8 cellular contexts compared by ENCODE assay signal in the genomic region with DNA sequence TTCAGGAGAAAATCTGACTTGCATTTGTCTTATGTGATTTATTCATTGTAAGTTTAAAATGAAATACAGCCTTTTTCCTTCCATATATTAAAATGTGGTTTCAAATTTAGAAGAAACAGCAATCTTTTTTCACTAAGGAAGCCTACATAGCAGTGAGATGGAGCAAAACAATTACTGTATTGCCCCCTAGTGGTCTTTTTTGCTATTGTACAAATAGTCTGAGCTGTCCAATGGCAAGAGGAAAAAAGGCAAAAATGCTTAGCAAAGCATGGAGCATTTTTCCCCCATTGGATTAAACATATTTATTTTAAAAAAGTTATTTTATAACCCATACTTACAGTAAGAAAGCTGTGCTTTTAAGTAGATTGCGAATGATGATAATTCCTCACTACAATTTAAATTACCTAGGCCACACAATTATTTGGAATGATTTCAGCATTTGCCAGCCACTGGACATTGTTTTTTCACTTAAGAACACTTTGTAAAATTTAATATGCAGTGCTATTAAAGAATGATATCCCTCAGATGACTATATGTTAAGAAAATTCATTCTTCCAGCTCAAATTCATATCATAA.
A peak's percentile ranks its signal among the peaks of the same experiment; 100 is the strongest.
DNase-seq lines count a peak whose midpoint lies in the region; ATAC-seq and TF ChIP-seq lines count a peak whose summit lies in the region.

No MANE protein-coding gene starts in this region.

- POLR2A ChIA-PET in naive thymus-derived CD4-positive, alpha-beta T cell (lab: Charles Lee) = no interaction called here

- DNase-seq in ACHN = peak; percentile 85
- DNase-seq in HFF-Myc (ENCODE audit: extremely low read depth, low read depth) = peak; percentile 68
- DNase-seq in RWPE2 (ENCODE audit: low spot score) = no peak
- peak; percentile 25 for DNase-seq in epidermal melanocyte (ENCODE audit: insufficient read length, low spot score)
- peak in 7 of 9 donors; percentile 26 to 59 (median 54) for DNase-seq in naive thymus-derived CD4-positive, alpha-beta T cell
- DNase-seq in activated CD4-positive, CD25-positive, alpha-beta regulatory T cell (lab: John Stamatoyannopoulos, UW) = no peak

- H3K36me3 ChIP-seq in Loucy (ENCODE audit: insufficient read depth, low read length) (no peaks in the 10 kb centered on the region), RWPE2 (ENCODE audit: low read depth) (no peaks in the 10 kb centered on the region)
- H3K36me3 ChIP-seq in naive thymus-derived CD4-positive, alpha-beta T cell (ENCODE audit: control insufficient read depth in 2 of 3, insufficient read depth in 3 of 3, low read length in 3 of 3) = no peaks in the 10 kb centered on the region

- CTCF ChIA-PET in naive thymus-derived CD4-positive, alpha-beta T cell (lab: Charles Lee) = interaction anchor here (0.7 to 1.6 kb wide), 8 partner anchors 8 to 440 kb away, joined by 3 to 11 read pairs (median 4); no protein-coding TSS in a partner anchor

- no peaks in the 10 kb centered on the region for H3K27me3 ChIP-seq in Loucy (ENCODE audit: insufficient read depth, low read length, poor library complexity, severe bottlenecking)
- H3K27me3 ChIP-seq in RWPE2 (ENCODE audit: insufficient read depth, poor library complexity, severe bottlenecking) = no peaks in the 10 kb centered on the region
- no peaks in the 10 kb centered on the region for H3K27me3 ChIP-seq in naive thymus-derived CD4-positive, alpha-beta T cell (ENCODE audit: control insufficient read depth in 2 of 2, insufficient read depth in 2 of 2, low read length in 2 of 2)

- H3K27me3 Mint-ChIP-seq in naive thymus-derived CD4-positive, alpha-beta T cell = peaks cover 0 to 27% (median 5%) of the 10 kb centered on the region in 5 donors

- H3K36me3 Mint-ChIP-seq in naive thymus-derived CD4-positive, alpha-beta T cell = no peaks in the 10 kb centered on the region

- H2AFZ ChIP-seq in Loucy (ENCODE audit: low read length) = no peak overlapping the region

- no peaks in the 10 kb centered on the region for H3F3A ChIP-seq in Loucy (ENCODE audit: low read depth)

- intact Hi-C loops in naive thymus-derived CD4-positive, alpha-beta T cell (cut with micrococcal nuclease) = loop anchor here (1.0 to 10.0 kb wide), 6 partner anchors 27 to 437 kb away; no protein-coding TSS in a partner anchor

- no peak overlapping the region for H3K4me3 Mint-ChIP-seq in naive thymus-derived CD4-positive, alpha-beta T cell

- H3K27ac Mint-ChIP-seq in naive thymus-derived CD4-positive, alpha-beta T cell = no peak overlapping the region

- H3K4me2 ChIP-seq in Loucy (ENCODE audit: low read depth, low read length, poor library complexity, severe bottlenecking) = no peak overlapping the region

- no peaks in the 10 kb centered on the region for H3K79me2 ChIP-seq in Loucy (ENCODE audit: insufficient read depth, low read length)

- no peak overlapping the region for H3K27ac ChIP-seq in RWPE2 (ENCODE audit: poor library complexity, severe bottlenecking)
- no peak overlapping the region for H3K27ac ChIP-seq in naive thymus-derived CD4-positive, alpha-beta T cell (ENCODE audit: low read depth, low read length)

- H3K4me1 Mint-ChIP-seq in naive thymus-derived CD4-positive, alpha-beta T cell = no peaks in the 10 kb centered on the region

- no peak overlapping the region for H3K4me3 ChIP-seq in HFF-Myc (replicated peaks; ENCODE audit: low read depth, low read length)
- H3K4me3 ChIP-seq in Loucy (ENCODE audit: low read length, poor library complexity, severe bottlenecking) = no peak overlapping the region
- H3K4me3 ChIP-seq in RWPE2 (ENCODE audit: severe bottlenecking) = no peak overlapping the region
- H3K4me3 ChIP-seq in naive thymus-derived CD4-positive, alpha-beta T cell (ENCODE audit: low read length) = no peak overlapping the region

- H4K20me1 ChIP-seq in Loucy (ENCODE audit: insufficient read depth, low read length, poor library complexity, severe bottlenecking) = no peaks in the 10 kb centered on the region

- H3K9me3 ChIP-seq in Loucy (ENCODE audit: insufficient read depth, low read depth, low read length) = no peaks in the 10 kb centered on the region
- no peaks in the 10 kb centered on the region for H3K9me3 ChIP-seq in RWPE2 (ENCODE audit: severe bottlenecking)
- H3K9me3 ChIP-seq in naive thymus-derived CD4-positive, alpha-beta T cell (ENCODE audit: control insufficient read depth in 2 of 3, low read length in 3 of 3) = no peaks in the 10 kb centered on the region

- no peaks in the 10 kb centered on the region for H3K4me1 ChIP-seq in Loucy (ENCODE audit: insufficient read depth, low read length, poor library complexity, severe bottlenecking)
- peaks cover 24% of the 10 kb centered on the region for H3K4me1 ChIP-seq in RWPE2 (ENCODE audit: insufficient read depth, poor library complexity, severe bottlenecking)
- no peaks in the 10 kb centered on the region for H3K4me1 ChIP-seq in naive thymus-derived CD4-positive, alpha-beta T cell (ENCODE audit: control insufficient read depth in 2 of 2, insufficient read depth in 2 of 2, low read length in 2 of 2)

- ATAC-seq in RWPE2 (ENCODE audit: low read depth) = peak; percentile 89
- peak; percentile 83 for ATAC-seq in naive thymus-derived CD4-positive, alpha-beta T cell

- in situ Hi-C loops in ACHN (cut with HindIII; ENCODE audit: low pct_ligation_motif_present, low pct_unique_long_range_greater_than_20kb, low sequenced_read_pairs) = no loop called here

- H3K9me2 ChIP-seq in Loucy (replicated peaks; ENCODE audit: low read depth, low read length) = no peaks in the 10 kb centered on the region

- peak; percentile 64 for TF ChIP-seq CTCF in GM12872 (IDR thresholded peaks at IDR 0.05; ENCODE audit: insufficient read depth, low read depth, low read length)
- TF ChIP-seq CTCF in HFF-Myc (IDR thresholded peaks at IDR 0.05; ENCODE audit: low read depth, low read length, missing control alignments) = peak; percentile 59
- TF ChIP-seq CTCF in Loucy (conservative IDR thresholded peaks at IDR 0.05; ENCODE audit: low read length) = peak; percentile 87
- peak; percentile 88 for TF ChIP-seq CTCF in RWPE2 (IDR thresholded peaks at IDR 0.05; ENCODE audit: poor library complexity, severe bottlenecking)

- H3K9me3 Mint-ChIP-seq in naive thymus-derived CD4-positive, alpha-beta T cell = no peaks in the 10 kb centered on the region

- no peak overlapping the region for H3K9ac ChIP-seq in Loucy (ENCODE audit: low read depth, low read length, poor library complexity, severe bottlenecking)

Comparison
In these comparisons a context has a peak if more than half of its experiments do, and no peak if none do; other contexts are left out.
1. DNase-seq: peak in ACHN (single experiment), HFF-Myc (single experiment), epidermal melanocyte (single experiment) and naive thymus-derived CD4-positive, alpha-beta T cell (7 of 9); none in RWPE2 (single experiment) and activated CD4-positive, CD25-positive, alpha-beta regulatory T cell (0 of 4).
2. Peak in every context shown above with its lines, with median percentiles within 50 percentile points of each other: CTCF ChIP-seq.